ENCODE assay signal across 16 cellular contexts in the genomic region with DNA sequence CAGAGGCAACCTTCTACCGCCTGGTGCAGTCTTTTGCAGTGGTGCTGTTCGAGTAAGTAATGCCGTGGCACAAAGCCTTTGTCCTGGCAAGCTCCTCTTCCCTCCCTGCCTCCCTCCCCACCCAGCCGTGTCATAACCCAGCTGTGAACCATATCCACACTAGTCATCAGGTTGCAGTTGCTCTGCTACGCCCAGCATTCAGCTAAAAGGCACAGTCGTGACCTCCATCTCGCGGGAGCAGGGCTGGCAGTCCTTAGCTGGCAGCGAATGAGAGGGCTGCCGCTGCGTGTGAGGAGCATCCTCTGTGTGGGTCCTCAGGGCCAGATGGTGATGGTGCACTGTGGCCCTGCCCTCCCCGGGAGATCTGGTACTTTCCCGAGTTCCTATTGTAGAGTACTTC. TPM values are rescaled to one million over a fixed set of nuclear protein-coding genes. Genes with fewer than 3 reads are reported as not detected.
DNase-seq lines count a peak whose midpoint lies in the region; ATAC-seq and TF ChIP-seq lines count a peak whose summit lies in the region.
"Had no signal": no experiment of that assay in that cellular context is flagged by ENCODE, and none has a peak within 500 bp of the region (broad histone marks: within the 10 kb centered on the region; RNA-seq: fewer than 3 reads in every experiment).

No MANE protein-coding gene starts in this region.

- in situ Hi-C loops in GM23248 (cut with MboI): no loop called here

- H3K27me3 Mint-ChIP-seq in effector memory CD8-positive, alpha-beta T cell: no peaks in the 10 kb centered on the region
- H3K27me3 Mint-ChIP-seq: activated naive CD4-positive, alpha-beta T cell treated with anti-CD3 and anti-CD28 coated beads, Interleukin-2, amount 10 ng/mL, durations not matched to agents 7 days and 5 days had no signal

- H3K9me3 ChIP-seq in GM23248 (ENCODE audit: low read depth): no peaks in the 10 kb centered on the region
- no peaks in the 10 kb centered on the region for H3K9me3 ChIP-seq in RWPE2 (ENCODE audit: severe bottlenecking)
- H3K9me3 ChIP-seq in heart left ventricle: no peaks in the 10 kb centered on the region
- H3K9me3 ChIP-seq: SJCRH30 had no signal

- H3K4me1 Mint-ChIP-seq in effector memory CD8-positive, alpha-beta T cell (ENCODE audit: low read depth in 2 of 2): no peaks in the 10 kb centered on the region
- H3K4me1 Mint-ChIP-seq: activated naive CD4-positive, alpha-beta T cell treated with anti-CD3 and anti-CD28 coated beads, Interleukin-2, amount 10 ng/mL, durations not matched to agents 7 days and 5 days had no signal

- TF ChIP-seq POLR2A in heart left ventricle (IDR thresholded peaks at IDR 0.05): no peak

- peak overlapping the region; percentile 31; the same call in 1 of the 2 replicates for H3K9ac ChIP-seq in GM23248

- no peaks in the 10 kb centered on the region for H3K27me3 ChIP-seq in GM23248 (replicated peaks; ENCODE audit: insufficient read depth)
- no peaks in the 10 kb centered on the region for H3K27me3 ChIP-seq in RWPE2 (ENCODE audit: insufficient read depth, poor library complexity, severe bottlenecking)
- no peaks in the 10 kb centered on the region for H3K27me3 ChIP-seq in heart left ventricle
- H3K27me3 ChIP-seq: SJCRH30 had no signal

- peak overlapping the region; percentile 41 for H3K4me2 ChIP-seq in GM23248 (ENCODE audit: unreplicated experiment)
- H3K4me2 ChIP-seq: smooth muscle cell had no signal

- DNase-seq in GM23248: peak; percentile 95
- DNase-seq in RWPE2 (ENCODE audit: low spot score): peak; percentile 53
- DNase-seq in heart left ventricle: peak in 3 of 5 donors; percentile 52 to 76 (median 63)
- DNase-seq in skeletal muscle cell (ENCODE audit: low read depth): peak; percentile 48
- DNase-seq in effector memory CD8-positive, alpha-beta T cell: no peak
- DNase-seq in COLO668 (lab: John Stamatoyannopoulos, UW; ENCODE audit: unreplicated experiment): no peak
- DNase-seq in RKO (ENCODE audit: low spot score): no peak
- no peak for DNase-seq in AML-193 (lab: John Stamatoyannopoulos, UW)
- DNase-seq: activated naive CD4-positive, alpha-beta T cell treated with anti-CD3 and anti-CD28 coated beads, Interleukin-2, amount 10 ng/mL, durations not matched to agents 7 days and 5 days; foreskin melanocyte; NCI-H1048 had no signal

- H3K4me3 Mint-ChIP-seq in effector memory CD8-positive, alpha-beta T cell: no peak overlapping the region
- H3K4me3 Mint-ChIP-seq: activated naive CD4-positive, alpha-beta T cell treated with anti-CD3 and anti-CD28 coated beads, Interleukin-2, amount 10 ng/mL, durations not matched to agents 7 days and 5 days; neural crest cell had no signal

- H3K27ac ChIP-seq in GM23248 (0 out of 2 replicates have a peak overlapping the region, but pooled peaks have one; percentile 11), RWPE2 (ENCODE audit: poor library complexity, severe bottlenecking) (no peak overlapping the region), heart left ventricle (no peak overlapping the region)
- H3K27ac ChIP-seq: SJCRH30 had no signal

- peaks cover 5% of the 10 kb centered on the region; the same call in 1 of the 2 replicates for H3K4me1 ChIP-seq in GM23248 (ENCODE audit: insufficient read depth)
- no peaks in the 10 kb centered on the region for H3K4me1 ChIP-seq in RWPE2 (ENCODE audit: insufficient read depth, poor library complexity, severe bottlenecking)
- peaks cover 0 to 11% (median 0%) of the 10 kb centered on the region in 12 donors for H3K4me1 ChIP-seq in heart left ventricle
- H3K4me1 ChIP-seq: SJCRH30 had no signal

- no peaks in the 10 kb centered on the region for H3K9me3 Mint-ChIP-seq in effector memory CD8-positive, alpha-beta T cell
- H3K9me3 Mint-ChIP-seq: activated naive CD4-positive, alpha-beta T cell treated with anti-CD3 and anti-CD28 coated beads, Interleukin-2, amount 10 ng/mL, durations not matched to agents 7 days and 5 days; neural crest cell had no signal

- WGBS in GM23248 (ENCODE audit: low coverage in 1 of 2, low lambda C conversion rate in 2 of 2, missing lambda C conversion rate in 2 of 2), 2 experiments: 9 to 15% methylated on average over 13 of the region's 13 CpGs
- WGBS in heart left ventricle, 4 donors: 74 to 93% (median 82%) methylated on average over 8 to 13 of the region's 13 CpGs

- H3K4me3 ChIP-seq in GM23248: no peak overlapping the region
- H3K4me3 ChIP-seq in RWPE2 (ENCODE audit: severe bottlenecking): no peak overlapping the region
- H3K4me3 ChIP-seq in heart left ventricle: no peak overlapping the region
- H3K4me3 ChIP-seq in skeletal muscle cell (ENCODE audit: low read depth, low read length): no peak overlapping the region
- H3K4me3 ChIP-seq: SJCRH30, smooth muscle cell had no signal

- H2AFZ ChIP-seq in GM23248: 0 out of 2 replicates have a peak overlapping the region, but pooled peaks have one; percentile 29

- no peaks in the 10 kb centered on the region; the same call in none of the 2 replicates for H3F3A ChIP-seq in GM23248 (ENCODE audit: insufficient read depth)

- H3K79me2 ChIP-seq in GM23248 (ENCODE audit: insufficient read depth): no peaks in the 10 kb centered on the region

- no peaks in the 10 kb centered on the region for H3K36me3 ChIP-seq in GM23248 (ENCODE audit: low read depth)
- H3K36me3 ChIP-seq in RWPE2 (ENCODE audit: low read depth): peaks cover 9% of the 10 kb centered on the region
- H3K36me3 ChIP-seq in heart left ventricle: peaks cover 0 to 55% (median 18%) of the 10 kb centered on the region in 9 donors
- H3K36me3 ChIP-seq: SJCRH30 had no signal

- H3K9me2 ChIP-seq in GM23248 (ENCODE audit: insufficient read depth): no peaks in the 10 kb centered on the region

- no peaks in the 10 kb centered on the region for H4K20me1 ChIP-seq in GM23248 (ENCODE audit: insufficient read depth)

- H3K36me3 Mint-ChIP-seq in effector memory CD8-positive, alpha-beta T cell (ENCODE audit: insufficient read depth): peaks cover 9% of the 10 kb centered on the region

- H3K27ac Mint-ChIP-seq in effector memory CD8-positive, alpha-beta T cell: no peak overlapping the region
- H3K27ac Mint-ChIP-seq: activated naive CD4-positive, alpha-beta T cell treated with anti-CD3 and anti-CD28 coated beads, Interleukin-2, amount 10 ng/mL, durations not matched to agents 7 days and 5 days had no signal

- TF ChIP-seq CTCF in RWPE2 (IDR thresholded peaks at IDR 0.05; ENCODE audit: poor library complexity, severe bottlenecking) (no peak), heart left ventricle (IDR thresholded peaks at IDR 0.05) (no peak)

- intact Hi-C loops in heart left ventricle (cut with DNase I): no loop called here

- ATAC-seq in RWPE2 (ENCODE audit: low read depth) (no peak), heart left ventricle (peak; percentile 35 to 91 (median 78))
- ATAC-seq in effector memory CD8-positive, alpha-beta T cell (replicated peaks): no peak

RNA-seq across cellular contexts. Expression of a gene that starts 39.3 kb away (rescaled TPM):
- total RNA-seq in GM23248 (2014; rRNA removed; shearing (Covaris generic)): not detected in 2 replicates
- polyA plus RNA-seq in GM23248 (2016; fragmentation: Nextera tagmentation; extraction: Ambion mirVana) (not detected in 2 replicates), heart left ventricle (not detected)
- not detected for total RNA-seq in heart left ventricle
- total RNA-seq: cerebellum, kidney epithelial cell, neural crest cell, smooth muscle cell had no signal
- polyA plus RNA-seq: smooth muscle cell had no signal

RNA-seq across cellular contexts. Expression of a gene that starts 45.4 kb away (rescaled TPM):
- total RNA-seq in GM23248 (2014; rRNA removed; shearing (Covaris generic)): 5.3 and 7.6 TPM in 2 replicates
- 5.4 and 5.8 TPM in 2 replicates for polyA plus RNA-seq in GM23248 (2016; fragmentation: Nextera tagmentation; extraction: Ambion mirVana)
- total RNA-seq in heart left ventricle: 10 to 100 TPM in 4 of 9 donors, 1 to 10 TPM in 5; 4.8 to 14.0 (median 10.0) TPM
- 1 to 10 TPM; 4.5 to 6.7 TPM for polyA plus RNA-seq in heart left ventricle

Comparison
In these comparisons a context has a peak if more than half of its experiments do, and no peak if none do; other contexts are left out.
1. DNase-seq: peak in GM23248 (single experiment), RWPE2 (single experiment), heart left ventricle (3 of 5) and skeletal muscle cell (single experiment); none in effector memory CD8-positive, alpha-beta T cell (0 of 3), COLO668 (single experiment), RKO (single experiment) and AML-193 (0 of 2).
2. ATAC-seq: peak in heart left ventricle (4 of 4); none in RWPE2 (single experiment) and effector memory CD8-positive, alpha-beta T cell (single experiment).